Comparison of ENCODE assay signal across 12 cellular contexts in genomic region chrX:105975382-105975781, GRCh38.
DNase-seq lines count a peak whose midpoint lies in the region; ATAC-seq, FAIRE-seq and TF ChIP-seq lines count a peak whose summit lies in the region.
"Had no signal": no experiment of that assay in that cellular context is flagged by ENCODE, and none has a peak within 500 bp of the region (broad histone marks: within the 10 kb centered on the region; RNA-seq: fewer than 3 reads in every experiment).

No MANE protein-coding gene starts in this region.

- H3K9me3 ChIP-seq in OCI-LY3 (ENCODE audit: insufficient read depth, low read length) (no peaks in the 10 kb centered on the region), neural cell (ENCODE audit: low read length) (no peaks in the 10 kb centered on the region)
- H3K9me3 ChIP-seq: suprapubic skin had no signal

- H2AFZ ChIP-seq in OCI-LY3 (ENCODE audit: low read depth, low read length) (no peak overlapping the region), neural cell (ENCODE audit: low read depth, low read length) (no peak overlapping the region)

- H3F3A ChIP-seq in neural cell (ENCODE audit: insufficient read depth, low read length, poor library complexity, severe bottlenecking): no peaks in the 10 kb centered on the region

- TF ChIP-seq CTCF in OCI-LY3 (IDR thresholded peaks at IDR 0.05; ENCODE audit: low read depth, low read length) (peak; percentile 50), epithelial cell of esophagus (IDR thresholded peaks at IDR 0.05; ENCODE audit: insufficient read depth, low read depth, low read length, missing control alignments) (peak; percentile 34), neural cell (IDR thresholded peaks at IDR 0.05; ENCODE audit: poor library complexity, severe bottlenecking) (peak; percentile 68), GM10248 (IDR thresholded peaks at IDR 0.05; ENCODE audit: control extremely low read depth, extremely low read depth, low read depth, missing control alignments) (no peak)

- DNase-seq in epithelial cell of esophagus (ENCODE audit: low read depth): peak; percentile 32
- DNase-seq in GM10248 (ENCODE audit: extremely low spot score): no peak
- DNase-seq in urothelium cell line (ENCODE audit: low spot score): no peak
- DNase-seq in A172 (ENCODE audit: low spot score): no peak
- DNase-seq: caudate nucleus, natural killer cell, NCI-H1092 treated with DMSO at 0.1 percent for 48 hours had no signal

- POLR2A ChIA-PET in GM10248 (lab: Yijun Ruan, JAX): no interaction called here

- no peaks in the 10 kb centered on the region for H3K9me2 ChIP-seq in neural cell (ENCODE audit: insufficient read depth, low read length)

- CTCF ChIA-PET in GM10248 (lab: Yijun Ruan, JAX): no interaction called here

- peak; percentile 78 for TF ChIP-seq RAD21 in neural cell (conservative IDR thresholded peaks at IDR 0.05)

- no peak overlapping the region for H3K4me3 ChIP-seq in OCI-LY3 (ENCODE audit: low read length)
- H3K4me3 ChIP-seq in epithelial cell of esophagus (ENCODE audit: low read length): no peak overlapping the region
- H3K4me3 ChIP-seq in neural cell (ENCODE audit: low read length): no peak overlapping the region
- H3K4me3 ChIP-seq: suprapubic skin had no signal

- peak; percentile 6 for FAIRE-seq in G401.6 (lab: Jason Lieb, UNC)
- FAIRE-seq in urothelium cell line (lab: Jason Lieb, UNC): no peak

- H3K27ac ChIP-seq in OCI-LY3 (ENCODE audit: low read length) (no peak overlapping the region), neural cell (ENCODE audit: low read length) (no peak overlapping the region)
- H3K27ac ChIP-seq: suprapubic skin had no signal

- no peaks in the 10 kb centered on the region for H3K4me1 ChIP-seq in OCI-LY3 (ENCODE audit: low read length)
- H3K4me1 ChIP-seq: suprapubic skin had no signal

- no peak overlapping the region for H3K4me2 ChIP-seq in OCI-LY3 (ENCODE audit: low read length)
- H3K4me2 ChIP-seq in neural cell (ENCODE audit: low read length): no peak overlapping the region

- H3K36me3 ChIP-seq in OCI-LY3 (replicated peaks; ENCODE audit: low read depth, low read length) (no peaks in the 10 kb centered on the region), neural cell (ENCODE audit: insufficient read depth, low read length) (no peaks in the 10 kb centered on the region)
- H3K36me3 ChIP-seq: suprapubic skin had no signal

- TF ChIP-seq EP300 in neural cell (conservative IDR thresholded peaks at IDR 0.05; ENCODE audit: poor library complexity, severe bottlenecking): no peak

- H3K27me3 ChIP-seq in OCI-LY3 (ENCODE audit: low read depth, low read length) (no peaks in the 10 kb centered on the region), neural cell (ENCODE audit: insufficient read depth, low read depth, low read length) (no peaks in the 10 kb centered on the region)
- H3K27me3 ChIP-seq: suprapubic skin had no signal

- H3K79me2 ChIP-seq in OCI-LY3 (ENCODE audit: low read length) (no peaks in the 10 kb centered on the region), neural cell (replicated peaks; ENCODE audit: insufficient read depth, low read length) (no peaks in the 10 kb centered on the region)

- H4K20me1 ChIP-seq in OCI-LY3 (ENCODE audit: insufficient read depth, low read length) (no peaks in the 10 kb centered on the region), neural cell (ENCODE audit: insufficient read depth) (no peaks in the 10 kb centered on the region)

- H3K9ac ChIP-seq in OCI-LY3 (ENCODE audit: low read length) (no peak overlapping the region), neural cell (ENCODE audit: low read length) (no peak overlapping the region)

- no peak for ATAC-seq in GM21360 (IDR thresholded peaks at IDR 0.05; ENCODE audit: unreplicated experiment)
- ATAC-seq: natural killer cell had no signal

TF ChIP-seq in neural cell, 6 proteins besides CTCF, POLR2A, EP300 and RAD21:
- TF ChIP-seq POLR2AphosphoS5 (IDR thresholded peaks at IDR 0.05) (no peak), SMC3 (conservative IDR thresholded peaks at IDR 0.05; ENCODE audit: poor library complexity) (peak; percentile 78)
